ENCODE assay signal across 1 cellular context in genomic region chr5:133455681-133456080, GRCh38.
TF ChIP-seq lines count a peak whose summit lies in the region.

No MANE protein-coding gene starts in this region.

TF ChIP-seq in liver, 16 proteins besides CTCF, POLR2A, EP300 and RAD21 (continued from another document):
- no peak for TF ChIP-seq REST (IDR thresholded peaks at IDR 0.05)
- no peak for TF ChIP-seq TAF1 (conservative IDR thresholded peaks at IDR 0.05)
- TF ChIP-seq JUND (IDR thresholded peaks at IDR 0.05) = no peak
- no peak for TF ChIP-seq FOXA1 (IDR thresholded peaks at IDR 0.05)
- TF ChIP-seq NR2F2 (IDR thresholded peaks at IDR 0.05) = no peak
- TF ChIP-seq GABPA (IDR thresholded peaks at IDR 0.05 in 1 of 2, conservative IDR thresholded peaks at IDR 0.05 in 1 of 2) = no peak
- no peak for TF ChIP-seq EGR1 (IDR thresholded peaks at IDR 0.05; ENCODE audit: low read depth in 2 of 2)
- TF ChIP-seq ZBTB33 (IDR thresholded peaks at IDR 0.05) = no peak
- TF ChIP-seq HNF4G (IDR thresholded peaks at IDR 0.05) = no peak
- TF ChIP-seq YY1 (IDR thresholded peaks at IDR 0.05) = peak; percentile 30
- TF ChIP-seq HNF4A (conservative IDR thresholded peaks at IDR 0.05) = peak; percentile 38 to 69
- TF ChIP-seq ATF3 (IDR thresholded peaks at IDR 0.05) = no peak
- peak; percentile 24 for TF ChIP-seq SP1 (IDR thresholded peaks at IDR 0.05)
- TF ChIP-seq MAX (IDR thresholded peaks at IDR 0.05) = peak; percentile 25
